In the genomic region with DNA sequence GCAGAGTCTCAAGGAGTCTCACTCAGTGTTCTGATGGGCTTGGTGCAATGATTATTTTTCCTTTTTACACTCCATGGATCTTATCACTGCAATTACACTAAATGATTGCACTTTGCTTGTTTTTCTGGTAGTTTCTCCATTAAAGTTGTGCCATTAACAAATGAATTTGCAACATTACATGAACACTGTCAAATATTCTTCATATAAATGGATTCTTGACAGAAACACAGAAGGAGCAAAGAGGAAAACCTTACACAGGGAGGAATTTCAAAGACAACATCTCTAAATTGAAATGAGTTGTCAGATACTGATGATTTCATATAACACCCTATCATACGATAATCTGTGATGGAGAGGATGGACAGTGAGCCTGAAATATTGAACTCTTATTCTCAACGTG, we compare ENCODE assay signal across 1 cellular context.
A peak's percentile ranks its signal among the peaks of the same experiment; 100 is the strongest.
TF ChIP-seq lines count a peak whose summit lies in the region.

No MANE protein-coding gene starts in this region.

TF ChIP-seq in neural cell, 6 proteins besides CTCF, POLR2A, EP300 and RAD21 (continued from another document):
- TF ChIP-seq, protein P1, sequence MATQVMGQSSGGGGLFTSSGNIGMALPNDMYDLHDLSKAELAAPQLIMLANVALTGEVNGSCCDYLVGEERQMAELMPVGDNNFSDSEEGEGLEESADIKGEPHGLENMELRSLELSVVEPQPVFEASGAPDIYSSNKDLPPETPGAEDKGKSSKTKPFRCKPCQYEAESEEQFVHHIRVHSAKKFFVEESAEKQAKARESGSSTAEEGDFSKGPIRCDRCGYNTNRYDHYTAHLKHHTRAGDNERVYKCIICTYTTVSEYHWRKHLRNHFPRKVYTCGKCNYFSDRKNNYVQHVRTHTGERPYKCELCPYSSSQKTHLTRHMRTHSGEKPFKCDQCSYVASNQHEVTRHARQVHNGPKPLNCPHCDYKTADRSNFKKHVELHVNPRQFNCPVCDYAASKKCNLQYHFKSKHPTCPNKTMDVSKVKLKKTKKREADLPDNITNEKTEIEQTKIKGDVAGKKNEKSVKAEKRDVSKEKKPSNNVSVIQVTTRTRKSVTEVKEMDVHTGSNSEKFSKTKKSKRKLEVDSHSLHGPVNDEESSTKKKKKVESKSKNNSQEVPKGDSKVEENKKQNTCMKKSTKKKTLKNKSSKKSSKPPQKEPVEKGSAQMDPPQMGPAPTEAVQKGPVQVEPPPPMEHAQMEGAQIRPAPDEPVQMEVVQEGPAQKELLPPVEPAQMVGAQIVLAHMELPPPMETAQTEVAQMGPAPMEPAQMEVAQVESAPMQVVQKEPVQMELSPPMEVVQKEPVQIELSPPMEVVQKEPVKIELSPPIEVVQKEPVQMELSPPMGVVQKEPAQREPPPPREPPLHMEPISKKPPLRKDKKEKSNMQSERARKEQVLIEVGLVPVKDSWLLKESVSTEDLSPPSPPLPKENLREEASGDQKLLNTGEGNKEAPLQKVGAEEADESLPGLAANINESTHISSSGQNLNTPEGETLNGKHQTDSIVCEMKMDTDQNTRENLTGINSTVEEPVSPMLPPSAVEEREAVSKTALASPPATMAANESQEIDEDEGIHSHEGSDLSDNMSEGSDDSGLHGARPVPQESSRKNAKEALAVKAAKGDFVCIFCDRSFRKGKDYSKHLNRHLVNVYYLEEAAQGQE (IDR thresholded peaks at IDR 0.05; ENCODE audit: borderline replicate concordance) = peak; percentile 74
